In genomic region chr11:39675171-39675570, GRCh38 we compare ENCODE assay signal across 26 cellular contexts.
"Had no signal": no experiment of that assay in that cellular context is flagged by ENCODE, and none has a peak within 500 bp of the region (broad histone marks: within the 10 kb centered on the region; RNA-seq: fewer than 3 reads in every experiment).

No MANE protein-coding gene starts in this region.

- DNase-seq: naive B cell; naive thymus-derived CD8-positive, alpha-beta T cell; nephron progenitor cell; occipital lobe; ovary; posterior cingulate gyrus; right cardiac atrium; right lobe of liver; sigmoid colon; small intestine; stimulated activated CD4-positive, alpha-beta T cell treated with anti-CD3 and anti-CD28 coated beads, Interleukin-15, amount 100 ng/mL, for 24 hours; stimulated activated CD4-positive, alpha-beta T cell treated with anti-CD3 and anti-CD28 coated beads, Interleukin-2, amount 100 ng/mL, for 24 hours; stimulated activated CD4-positive, alpha-beta T cell treated with anti-CD3 and anti-CD28 coated beads, Interleukin-2, amount 100 ng/mL, for 48 hours; stimulated activated CD4-positive, alpha-beta T cell treated with anti-CD3 and anti-CD28 coated beads, Interleukin-4, amount 100 ng/mL, for 24 hours; stimulated activated naive B cell treated with anti-CD40 and anti-IgM and Interleukin-4, amounts not matched to agents 10 μg/mL and 1 μg/mL and 100 μg/mL, for 72 hours; stimulated activated naive CD4-positive, alpha-beta T cell treated with Interleukin-2 at 50 U/mL for 16 hours; stomach; tibial artery; transverse colon; upper lobe of right lung; uterus had no signal

- H3K4me2 ChIP-seq: neural progenitor cell had no signal

- H3K27me3 ChIP-seq: neural progenitor cell, ovary, right lobe of liver, sigmoid colon, stomach, tibial artery, transverse colon, upper lobe of right lung, uterus had no signal

- H2AFZ ChIP-seq: neural progenitor cell, parathyroid adenoma had no signal

- H3K27ac ChIP-seq: neural progenitor cell, ovary, parathyroid adenoma, right lobe of liver, sigmoid colon, stomach, thoracic aorta, tibial artery, transverse colon, upper lobe of right lung, uterus had no signal

- H3K9ac ChIP-seq: neural progenitor cell, parathyroid adenoma had no signal

- H3K9me3 ChIP-seq: ovary, right lobe of liver, tibial artery, transverse colon, uterus had no signal

- H3K4me1 ChIP-seq: neural progenitor cell, parathyroid adenoma, right lobe of liver, sigmoid colon, stomach, tibial artery, transverse colon, upper lobe of right lung, uterus had no signal

- ATAC-seq: naive thymus-derived CD8-positive, alpha-beta T cell; natural killer cell treated with Interleukin-12 subunit alpha and Interleukin-12 subunit beta and Interleukin-15 and Interleukin-18, amount 100 ng/mL, for 72 hours; right cardiac atrium; right lobe of liver; stimulated activated effector memory CD8-positive, alpha-beta T cell treated with anti-CD3 and anti-CD28 coated beads, Interleukin-12 subunit alpha, Interleukin-12 subunit beta, amount 100 ng/mL, for 72 hours; stimulated activated naive B cell treated with anti-CD40 and anti-IgM and Interleukin-4, amounts not matched to agents 10 μg/mL and 1 μg/mL and 100 μg/mL, for 72 hours; upper lobe of right lung had no signal

- H3K79me2 ChIP-seq: parathyroid adenoma had no signal

- H3K36me3 ChIP-seq: neural progenitor cell, ovary, right lobe of liver, sigmoid colon, stomach, thoracic aorta, tibial artery, transverse colon, upper lobe of right lung, uterus had no signal

- H3K4me3 ChIP-seq: neural progenitor cell, ovary, right lobe of liver, sigmoid colon, stomach, thoracic aorta, tibial artery, transverse colon, upper lobe of right lung, uterus had no signal
